In genomic region chrX:42616981-42617380, GRCh38 we compare ENCODE assay signal across 24 cellular contexts.
"Had no signal": no experiment of that assay in that cellular context is flagged by ENCODE, and none has a peak within 500 bp of the region (broad histone marks: within the 10 kb centered on the region; RNA-seq: fewer than 3 reads in every experiment).

No MANE protein-coding gene starts in this region.

- H3K27ac Mint-ChIP-seq: activated naive CD4-positive, alpha-beta T cell treated with anti-CD3 and anti-CD28 coated beads, Interleukin-2, amount 50 U/mL, for 24 hours; mesothelial cell of epicardium; nephron; stimulated activated effector memory CD8-positive, alpha-beta T cell treated with anti-CD3 and anti-CD28 coated beads, Interleukin-12 subunit alpha, Interleukin-12 subunit beta, amount 100 ng/mL, for 72 hours had no signal

- H3K4me3 Mint-ChIP-seq: activated naive CD4-positive, alpha-beta T cell treated with anti-CD3 and anti-CD28 coated beads, Interleukin-2, amount 50 U/mL, for 24 hours; activated T-cell treated with anti-CD3 and anti-CD28 coated beads, Interleukin-2, amount 50 U/mL, for 72 hours; mesothelial cell of epicardium; nephron; stimulated activated effector memory CD8-positive, alpha-beta T cell treated with anti-CD3 and anti-CD28 coated beads, Interleukin-12 subunit alpha, Interleukin-12 subunit beta, amount 100 ng/mL, for 72 hours had no signal

- H3K4me1 ChIP-seq: adrenal gland, gastrocnemius medialis, upper lobe of right lung had no signal

- H3K4me3 ChIP-seq: adrenal gland, gastrocnemius medialis, lung, smooth muscle cell, thoracic aorta, upper lobe of right lung had no signal

- H3K36me3 Mint-ChIP-seq: activated naive CD4-positive, alpha-beta T cell treated with anti-CD3 and anti-CD28 coated beads, Interleukin-2, amount 50 U/mL, for 24 hours; mesothelial cell of epicardium; stimulated activated effector memory CD8-positive, alpha-beta T cell treated with anti-CD3 and anti-CD28 coated beads, Interleukin-12 subunit alpha, Interleukin-12 subunit beta, amount 100 ng/mL, for 72 hours had no signal

- H3K4me1 Mint-ChIP-seq: mesothelial cell of epicardium, nephron had no signal

- H3K9me3 Mint-ChIP-seq: activated naive CD4-positive, alpha-beta T cell treated with anti-CD3 and anti-CD28 coated beads, Interleukin-2, amount 50 U/mL, for 24 hours; stimulated activated effector memory CD8-positive, alpha-beta T cell treated with anti-CD3 and anti-CD28 coated beads, Interleukin-12 subunit alpha, Interleukin-12 subunit beta, amount 100 ng/mL, for 72 hours had no signal

- H3K4me2 ChIP-seq: smooth muscle cell had no signal

- H3K36me3 ChIP-seq: adrenal gland, gastrocnemius medialis, thoracic aorta, upper lobe of right lung had no signal

- DNase-seq: activated CD4-positive, alpha-beta T cell treated with anti-CD3 and anti-CD28 coated beads for 1 hour; activated CD8-positive, alpha-beta memory T cell treated with anti-CD3 and anti-CD28 coated beads for 24 hours; activated CD8-positive, alpha-beta memory T cell treated with anti-CD3 and anti-CD28 coated beads, Interleukin-2, amount 50 U/mL, for 48 hours; activated effector memory CD4-positive, alpha-beta T cell treated with anti-CD3 and anti-CD28 coated beads, Interleukin-2, amount 50 U/mL, for 16 hours; activated T-cell treated with anti-CD3 and anti-CD28 coated beads, Interleukin-2, amount 50 U/mL, for 72 hours; adrenal gland; cerebellar nuclear complex; cortex of kidney; effector CD4-positive, alpha-beta T cell; gastrocnemius medialis; head of caudate nucleus; nucleus accumbens; stimulated activated CD4-positive, alpha-beta T cell treated with anti-CD3 and anti-CD28 coated beads, Interleukin-4, amount 100 ng/mL, for 1 hour; upper lobe of right lung had no signal

- H3K27me3 ChIP-seq: gastrocnemius medialis, upper lobe of right lung had no signal

- H3K27ac ChIP-seq: adrenal gland, gastrocnemius medialis, thoracic aorta, upper lobe of right lung, VCaP had no signal

- H3K9me3 ChIP-seq: adrenal gland, gastrocnemius medialis, thoracic aorta, upper lobe of right lung had no signal

- H3K27me3 Mint-ChIP-seq: activated naive CD4-positive, alpha-beta T cell treated with anti-CD3 and anti-CD28 coated beads, Interleukin-2, amount 50 U/mL, for 24 hours had no signal

- ATAC-seq: activated T-cell treated with anti-CD3 and anti-CD28 coated beads, Interleukin-2, amount 50 U/mL, for 72 hours; esophagus mucosa; gastrocnemius medialis; sciatic nerve; stimulated activated effector memory CD8-positive, alpha-beta T cell treated with anti-CD3 and anti-CD28 coated beads, Interleukin-12 subunit alpha, Interleukin-12 subunit beta, amount 100 ng/mL, for 72 hours; upper lobe of right lung had no signal
